ENCODE assay signal across 32 cellular contexts in the genomic region with DNA sequence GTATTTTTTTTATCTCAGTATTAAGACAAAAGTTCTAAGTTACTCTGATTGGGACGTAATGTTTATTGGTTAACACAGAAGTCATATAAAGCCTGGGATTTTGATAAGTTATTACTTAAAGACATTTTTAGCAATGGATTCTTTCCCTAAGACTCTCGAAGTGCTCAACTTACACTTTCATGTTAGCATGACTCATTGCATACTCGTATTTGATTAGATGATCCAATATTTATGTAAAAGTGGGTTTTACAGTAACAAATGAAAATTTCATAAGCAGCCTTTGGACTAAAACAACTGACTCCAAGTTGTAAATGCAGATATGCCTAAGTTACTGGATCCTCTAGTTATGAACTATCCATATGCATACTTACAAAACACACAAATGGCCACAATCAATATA.
"Had no signal": no experiment of that assay in that cellular context is flagged by ENCODE, and none has a peak within 500 bp of the region (broad histone marks: within the 10 kb centered on the region; RNA-seq: fewer than 3 reads in every experiment).

No MANE protein-coding gene starts in this region.

- ATAC-seq: activated CD8-positive, alpha-beta T cell treated with anti-CD3 and anti-CD28 coated beads for 36 hours; activated naive CD4-positive, alpha-beta T cell treated with anti-CD3 and anti-CD28 coated beads, Interleukin-2, amount 50 U/mL, for 72 hours; activated T-cell treated with anti-CD3 and anti-CD28 coated beads, Interleukin-2, amount 50 U/mL, for 4 hours; activated T-cell treated with anti-CD3 and anti-CD28 coated beads, Interleukin-2, amount 50 U/mL, for 72 hours; activated T-helper 17 cell treated with anti-CD3 and anti-CD28 coated beads, Interleukin-2, amount 50 U/mL, for 72 hours; body of pancreas had no signal

- DNase-seq: activated B cell treated with CpG ODN at 0.5 μM for 24 hours; activated CD4-positive, alpha-beta memory T cell treated with anti-CD3 and anti-CD28 coated beads for 36 hours; activated CD4-positive, alpha-beta T cell treated with anti-CD3 and anti-CD28 coated beads for 4 hours; activated CD4-positive, alpha-beta T cell treated with anti-CD3 and anti-CD28 coated beads, Interleukin-2, amount 10 ng/mL, durations not matched to agents 24 days and 14 days; activated CD4-positive, alpha-beta T cell treated with anti-CD3 and anti-CD28 coated beads, Interleukin-2, amount 50 U/mL, for 1 hour; activated CD4-positive, alpha-beta T cell treated with anti-CD3 and anti-CD28 coated beads, Interleukin-2, amount 50 U/mL, for 4 hours; activated CD4-positive, CD25-positive, alpha-beta regulatory T cell treated with anti-CD3 and anti-CD28 coated beads, Interleukin-2, amount 50 U/mL, for 72 hours; activated CD8-positive, alpha-beta memory T cell treated with anti-CD3 and anti-CD28 coated beads, Interleukin-2, amount 50 U/mL, for 4 hours; activated CD8-positive, alpha-beta T cell treated with anti-CD3 and anti-CD28 coated beads for 36 hours; activated effector memory CD4-positive, alpha-beta T cell treated with anti-CD3 and anti-CD28 coated beads, Interleukin-2, amount 50 U/mL, for 16 hours; activated gamma-delta T cell treated with Interleukin-2 at 50 U/mL for 16 hours; activated naive CD4-positive, alpha-beta T cell; activated naive CD4-positive, alpha-beta T cell treated with anti-CD3 and anti-CD28 coated beads for 36 hours; activated naive CD4-positive, alpha-beta T cell treated with anti-CD3 and anti-CD28 coated beads, Interleukin-2, amount 50 U/mL, for 16 hours; activated naive CD8-positive, alpha-beta T cell treated with anti-CD3 and anti-CD28 coated beads for 36 hours; activated T-cell treated with anti-CD3 and anti-CD28 coated beads for 4 hours; activated T-cell treated with anti-CD3 and anti-CD28 coated beads, Interleukin-2, amount 50 U/mL, for 1 hour; activated T-cell treated with anti-CD3 and anti-CD28 coated beads, Interleukin-2, amount 50 U/mL, for 4 hours; activated T-cell treated with anti-CD3 and anti-CD28 coated beads, Interleukin-2, amount 50 U/mL, for 72 hours; adrenal gland; amniotic stem cell; body of pancreas; brain microvascular endothelial cell; central memory CD4-positive, alpha-beta T cell; T-helper 2 cell; T-helper 9 cell had no signal

- H3K9me3 ChIP-seq: body of pancreas had no signal

- H3K27me3 ChIP-seq: adrenal gland, body of pancreas, brain microvascular endothelial cell, breast epithelium had no signal

- H3K4me1 ChIP-seq: adrenal gland, body of pancreas, breast epithelium had no signal

- FAIRE-seq: astrocyte, TTC549 had no signal

- H3K36me3 ChIP-seq: adrenal gland, brain microvascular endothelial cell, breast epithelium had no signal

- H3K27ac ChIP-seq: adrenal gland, body of pancreas, brain microvascular endothelial cell, breast epithelium, VCaP had no signal

- H3K4me3 ChIP-seq: adrenal gland, body of pancreas, breast epithelium had no signal
